ENCODE assay signal across 1 cellular context in genomic region chrX:77160301-77160700, GRCh38.
TF ChIP-seq lines count a peak whose summit lies in the region.

No MANE protein-coding gene starts in this region.

TF ChIP-seq in HepG2, 621 proteins besides CTCF, POLR2A, EP300 and RAD21 (continued from another document):
- TF ChIP-seq STAT6 (CRISPR knock-in tag; IDR thresholded peaks at IDR 0.05; ENCODE audit: borderline replicate concordance) (no peak), ZFP36L1 (CRISPR knock-in tag; IDR thresholded peaks at IDR 0.05) (no peak), LBX2 (CRISPR knock-in tag; IDR thresholded peaks at IDR 0.05; ENCODE audit: borderline replicate concordance) (no peak)
